ENCODE assay signal across 27 cellular contexts in the genomic region with DNA sequence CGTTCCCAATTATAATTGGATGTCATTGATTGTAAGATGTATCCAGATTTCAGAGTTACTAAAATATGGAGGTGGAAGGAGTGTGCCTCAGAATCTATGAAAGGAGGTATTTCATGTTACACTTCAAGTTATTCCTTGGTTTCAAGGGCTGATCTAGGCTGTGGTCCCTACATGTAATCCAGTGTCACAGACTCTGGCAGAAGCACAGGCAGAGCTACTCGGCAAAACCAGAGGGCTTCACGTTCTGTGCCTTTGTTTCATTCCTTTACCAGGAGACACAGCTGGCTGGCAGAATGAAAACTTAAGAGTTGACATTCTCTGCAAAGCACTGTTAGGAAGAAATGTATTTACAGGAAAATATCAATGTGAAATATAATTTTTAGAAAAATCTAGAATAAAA.
"Had no signal": no experiment of that assay in that cellular context is flagged by ENCODE, and none has a peak within 500 bp of the region (broad histone marks: within the 10 kb centered on the region; RNA-seq: fewer than 3 reads in every experiment).

No MANE protein-coding gene starts in this region.

- H3K9me3 ChIP-seq: MG63, SJCRH30 had no signal

- ATAC-seq: K562, Panc1, SK-N-SH treated with all-trans-retinoic acid at 6 μM for 48 hours had no signal

- H3K27me3 ChIP-seq: MG63, SJCRH30 had no signal

- H3K27ac ChIP-seq: PC-9, RWPE1, SJCRH30, SK-N-MC had no signal

- H3K4me1 ChIP-seq: SJCRH30 had no signal

- H3K36me3 ChIP-seq: MG63, SJCRH30 had no signal

- DNase-seq: Kasumi-1, KG1, MG63, NCI-H1048, NCI-H1092 treated with DMSO at 0.1 percent for 48 hours, NCI-H1105 treated with DMSO at 0.1 percent for 48 hours, NCI-H1436, NCI-H1694, NCI-H187, NCI-H2029, NCI-H2171 treated with DMSO at 0.1 percent for 48 hours, NCI-H2227 treated with DMSO at 0.1 percent for 48 hours, NCI-H345, NCI-H446, NCI-H510A treated with DMSO at 0.1 percent for 48 hours, NCI-H524 treated with DMSO at 0.1 percent for 48 hours, NCI-H526 treated with DMSO at 0.1 percent for 48 hours, NCI-H774, PC-9, SHP77, SIG-M5, SJCRH30 had no signal

- H3K4me3 ChIP-seq: K562, MG63, PC-9, SJCRH30, SK-N-MC had no signal
